In genomic region chr5:139385061-139385889, GRCh38 we compare ENCODE assay signal across 1 cellular context.
A peak's percentile ranks its signal among the peaks of the same experiment; 100 is the strongest.
TF ChIP-seq lines count a peak whose summit lies in the region.

No MANE protein-coding gene starts in this region.

TF ChIP-seq in K562, 482 proteins besides CTCF, POLR2A, EP300 and RAD21 (continued from another document and continues in another):
- no peak for TF ChIP-seq THRA (IDR thresholded peaks at IDR 0.05)
- no peak for TF ChIP-seq ZNF347 (CRISPR knock-in tag; IDR thresholded peaks at IDR 0.05; ENCODE audit: low read depth)
- TF ChIP-seq TFE3 (CRISPR knock-in tag; IDR thresholded peaks at IDR 0.05) = no peak
- TF ChIP-seq ZNF507 (tag; conservative IDR thresholded peaks at IDR 0.05) = no peak
- no peak for TF ChIP-seq TAF9B (IDR thresholded peaks at IDR 0.05; ENCODE audit: partially characterized antibody)
- TF ChIP-seq PTBP1 (IDR thresholded peaks at IDR 0.05; ENCODE audit: low read depth, low read length) = no peak
- peak; percentile 22; the same call in 1 of the 2 replicates for TF ChIP-seq NFIC (IDR thresholded peaks at IDR 0.05)
- no peak for TF ChIP-seq NR1H2 (CRISPR knock-in tag; IDR thresholded peaks at IDR 0.05)
- TF ChIP-seq ATF4 (CRISPR knock-in tag; IDR thresholded peaks at IDR 0.05) = no peak
- no peak for TF ChIP-seq ARHGAP35 (IDR thresholded peaks at IDR 0.05; ENCODE audit: partially characterized antibody)
- peak; percentile 80 for TF ChIP-seq IRF9 (tag; IDR thresholded peaks at IDR 0.05)
- TF ChIP-seq DACH1 (IDR thresholded peaks at IDR 0.05; ENCODE audit: partially characterized antibody) = no peak
- no peak for TF ChIP-seq NFE2 (IDR thresholded peaks at IDR 0.05; ENCODE audit: low read depth)
- TF ChIP-seq ZNF75A (CRISPR knock-in tag; IDR thresholded peaks at IDR 0.05) = no peak
- no peak; the same call in 1 of the 2 replicates for TF ChIP-seq HCFC1 (IDR thresholded peaks at IDR 0.05; ENCODE audit: low read depth, low read length)
- TF ChIP-seq DIDO1 (tag; IDR thresholded peaks at IDR 0.05; ENCODE audit: low read depth) = peak; percentile 60
- no peak for TF ChIP-seq REST (CRISPR knock-in tag; IDR thresholded peaks at IDR 0.05; ENCODE audit: low read depth)
- no peak for TF ChIP-seq ZNF274 (IDR thresholded peaks at IDR 0.05; ENCODE audit: borderline replicate concordance, low read depth, low read length)
- no peak for TF ChIP-seq ZNF408 (CRISPR knock-in tag; IDR thresholded peaks at IDR 0.05; ENCODE audit: low read depth)
- peak in 1 of 2 experiments; percentile 35; a peak in 1 of 4 replicates for TF ChIP-seq FOXK2 (conservative IDR thresholded peaks at IDR 0.05 in 1 of 2, IDR thresholded peaks at IDR 0.05 in 1 of 2; ENCODE audit: low read depth in 2 of 2)
- TF ChIP-seq TBP (optimal IDR thresholded peaks at IDR 0.05; ENCODE audit: low read depth, low read length) = no peak
- TF ChIP-seq UBTF (IDR thresholded peaks at IDR 0.05; ENCODE audit: borderline replicate concordance in 1 of 2, low read depth in 2 of 2, low read length in 2 of 2) = no peak
- TF ChIP-seq KDM5B (IDR thresholded peaks at IDR 0.05; ENCODE audit: insufficient replicate concordance, low read depth, low read length) = no peak
- no peak for TF ChIP-seq E2F4 (CRISPR knock-in tag; IDR thresholded peaks at IDR 0.05; ENCODE audit: low read depth)
- no peak for TF ChIP-seq JUNB (CRISPR knock-in tag; conservative IDR thresholded peaks at IDR 0.05)
- TF ChIP-seq ZNF41 (CRISPR knock-in tag; conservative IDR thresholded peaks at IDR 0.05) = no peak
- peak; percentile 74 for TF ChIP-seq SMC3 (conservative IDR thresholded peaks at IDR 0.05; ENCODE audit: insufficient read depth, low read depth, low read length)
- peak; percentile 62 for TF ChIP-seq EP400 (IDR thresholded peaks at IDR 0.05)
- no peak for TF ChIP-seq HMGN3 (IDR thresholded peaks at IDR 0.05; ENCODE audit: borderline replicate concordance, extremely low read depth, insufficient read length, low read depth, low read length)
- no peak for TF ChIP-seq NEUROD1 (IDR thresholded peaks at IDR 0.05; ENCODE audit: borderline replicate concordance, low read depth, low read length, partially characterized antibody)
- TF ChIP-seq HDAC2 (IDR thresholded peaks at IDR 0.05) = peak; percentile 52; the same call in 1 of the 2 replicates
- TF ChIP-seq YBX1 (IDR thresholded peaks at IDR 0.05) = no peak
- TF ChIP-seq ZNF146 (CRISPR knock-in tag; IDR thresholded peaks at IDR 0.05; ENCODE audit: unreplicated experiment) = no peak
- TF ChIP-seq USF1 (CRISPR knock-in tag; IDR thresholded peaks at IDR 0.05) = no peak
- TF ChIP-seq THAP7 (CRISPR knock-in tag; IDR thresholded peaks at IDR 0.05) = no peak
- TF ChIP-seq TCF15 (CRISPR knock-in tag; IDR thresholded peaks at IDR 0.05) = no peak
- TF ChIP-seq ASH1L (IDR thresholded peaks at IDR 0.05; ENCODE audit: borderline replicate concordance, low read depth, partially characterized antibody) = no peak
- TF ChIP-seq TOE1 (IDR thresholded peaks at IDR 0.05; ENCODE audit: borderline replicate concordance) = 0 out of 2 replicates have a peak, but pooled peaks have one; percentile 26
- no peak for TF ChIP-seq TOE1 (CRISPR knock-in tag; IDR thresholded peaks at IDR 0.05; ENCODE audit: borderline replicate concordance, low read depth)
- TF ChIP-seq KDM4B (IDR thresholded peaks at IDR 0.05; ENCODE audit: borderline replicate concordance in 2 of 2, low read depth in 1 of 2) = no peak
- no peak for TF ChIP-seq E2F5 (CRISPR knock-in tag; IDR thresholded peaks at IDR 0.05)
- 0 out of 2 replicates have a peak, but pooled peaks have one; percentile 11 for TF ChIP-seq ZNF134 (CRISPR knock-in tag; conservative IDR thresholded peaks at IDR 0.05)
- TF ChIP-seq PCBP1 (IDR thresholded peaks at IDR 0.05; ENCODE audit: low read depth, low read length, poor library complexity, severe bottlenecking) = no peak
- TF ChIP-seq GABPB2 (CRISPR knock-in tag; conservative IDR thresholded peaks at IDR 0.05) = no peak
- no peak for TF ChIP-seq ZNF217 (CRISPR knock-in tag; IDR thresholded peaks at IDR 0.05)
